Comparison of ENCODE assay signal across 23 cellular contexts in genomic region chr1:200082329-200082728, GRCh38. TPM values are rescaled to one million over a fixed set of nuclear protein-coding genes. Genes with fewer than 3 reads are reported as not detected.
"Had no signal": no experiment of that assay in that cellular context is flagged by ENCODE, and none has a peak within 500 bp of the region (broad histone marks: within the 10 kb centered on the region; RNA-seq: fewer than 3 reads in every experiment).

No MANE protein-coding gene starts in this region.

- H3K27ac ChIP-seq: gastroesophageal sphincter, neutrophil, WERI-Rb-1 had no signal

- ATAC-seq: activated CD4-positive, alpha-beta T cell treated with anti-CD3 and anti-CD28 coated beads for 36 hours; activated CD8-positive, alpha-beta T cell treated with anti-CD3 and anti-CD28 coated beads for 36 hours; activated naive CD4-positive, alpha-beta T cell treated with anti-CD3 and anti-CD28 coated beads, Interleukin-2, amount 50 U/mL, for 72 hours; body of pancreas; gastroesophageal sphincter; left lobe of liver; naive thymus-derived CD4-positive, alpha-beta T cell; stimulated activated memory B cell treated with anti-CD40 and anti-IgM and Interleukin-4, amounts not matched to agents 10 μg/mL and 1 μg/mL and 100 μg/mL, for 72 hours had no signal

- H3K36me3 ChIP-seq: gastroesophageal sphincter, neutrophil, WERI-Rb-1 had no signal

- H3K9me3 Mint-ChIP-seq: activated CD8-positive, alpha-beta T cell treated with anti-CD3 and anti-CD28 coated beads for 36 hours; activated naive CD4-positive, alpha-beta T cell treated with anti-CD3 and anti-CD28 coated beads, Interleukin-2, amount 50 U/mL, for 72 hours; stimulated activated memory B cell treated with anti-CD40 and anti-IgM and Interleukin-4, amounts not matched to agents 10 μg/mL and 1 μg/mL and 100 μg/mL, for 72 hours had no signal

- H3K4me3 ChIP-seq: body of pancreas, gastroesophageal sphincter had no signal

- DNase-seq: activated CD4-positive, alpha-beta T cell treated with anti-CD3 and anti-CD28 coated beads for 36 hours; activated CD8-positive, alpha-beta T cell treated with anti-CD3 and anti-CD28 coated beads for 36 hours; activated effector memory CD4-positive, alpha-beta T cell treated with anti-CD3 and anti-CD28 coated beads, Interleukin-2, amount 50 U/mL, for 16 hours; activated T-cell treated with anti-CD3 and anti-CD28 coated beads, Interleukin-2, amount 50 U/mL, for 48 hours; amniotic stem cell; body of pancreas; caudate nucleus; cortex of kidney; effector CD8-positive, alpha-beta T cell; naive thymus-derived CD4-positive, alpha-beta T cell; posterior cingulate gyrus; stimulated activated CD4-positive, alpha-beta T cell treated with anti-CD3 and anti-CD28 coated beads, Interleukin-2, amount 100 ng/mL, for 48 hours; T-helper 1 cell; T1000; WERI-Rb-1 had no signal

- H3K4me1 Mint-ChIP-seq: activated CD4-positive, alpha-beta T cell treated with anti-CD3 and anti-CD28 coated beads for 36 hours; naive thymus-derived CD4-positive, alpha-beta T cell; stimulated activated memory B cell treated with anti-CD40 and anti-IgM and Interleukin-4, amounts not matched to agents 10 μg/mL and 1 μg/mL and 100 μg/mL, for 72 hours had no signal

- H3K4me1 ChIP-seq: gastroesophageal sphincter had no signal

- FAIRE-seq: keratinocyte had no signal

- H3K4me3 Mint-ChIP-seq: activated CD4-positive, alpha-beta T cell treated with anti-CD3 and anti-CD28 coated beads for 36 hours; activated CD8-positive, alpha-beta T cell treated with anti-CD3 and anti-CD28 coated beads for 36 hours; naive thymus-derived CD4-positive, alpha-beta T cell; stimulated activated memory B cell treated with anti-CD40 and anti-IgM and Interleukin-4, amounts not matched to agents 10 μg/mL and 1 μg/mL and 100 μg/mL, for 72 hours had no signal

- H3K9me3 ChIP-seq: body of pancreas, gastroesophageal sphincter, neutrophil had no signal

- H3K27me3 ChIP-seq: body of pancreas, gastroesophageal sphincter had no signal

- H3K36me3 Mint-ChIP-seq: activated naive CD4-positive, alpha-beta T cell treated with anti-CD3 and anti-CD28 coated beads, Interleukin-2, amount 50 U/mL, for 72 hours; naive thymus-derived CD4-positive, alpha-beta T cell; stimulated activated memory B cell treated with anti-CD40 and anti-IgM and Interleukin-4, amounts not matched to agents 10 μg/mL and 1 μg/mL and 100 μg/mL, for 72 hours had no signal

- H3K27ac Mint-ChIP-seq: activated CD4-positive, alpha-beta T cell treated with anti-CD3 and anti-CD28 coated beads for 36 hours; activated CD8-positive, alpha-beta T cell treated with anti-CD3 and anti-CD28 coated beads for 36 hours; activated naive CD4-positive, alpha-beta T cell treated with anti-CD3 and anti-CD28 coated beads, Interleukin-2, amount 50 U/mL, for 72 hours; naive thymus-derived CD4-positive, alpha-beta T cell; stimulated activated memory B cell treated with anti-CD40 and anti-IgM and Interleukin-4, amounts not matched to agents 10 μg/mL and 1 μg/mL and 100 μg/mL, for 72 hours had no signal

RNA-seq across cellular contexts. Expression of gene NR5A2, which starts 54.8 kb away (rescaled TPM):
- total RNA-seq: activated CD4-positive, alpha-beta T cell treated with anti-CD3 and anti-CD28 coated beads for 36 hours; activated CD8-positive, alpha-beta T cell treated with anti-CD3 and anti-CD28 coated beads for 36 hours; fibroblast of lung; mononuclear cell had no signal
- polyA plus RNA-seq: naive thymus-derived CD4-positive, alpha-beta T cell had no signal
